8 cellular contexts compared by ENCODE assay signal in the genomic region with DNA sequence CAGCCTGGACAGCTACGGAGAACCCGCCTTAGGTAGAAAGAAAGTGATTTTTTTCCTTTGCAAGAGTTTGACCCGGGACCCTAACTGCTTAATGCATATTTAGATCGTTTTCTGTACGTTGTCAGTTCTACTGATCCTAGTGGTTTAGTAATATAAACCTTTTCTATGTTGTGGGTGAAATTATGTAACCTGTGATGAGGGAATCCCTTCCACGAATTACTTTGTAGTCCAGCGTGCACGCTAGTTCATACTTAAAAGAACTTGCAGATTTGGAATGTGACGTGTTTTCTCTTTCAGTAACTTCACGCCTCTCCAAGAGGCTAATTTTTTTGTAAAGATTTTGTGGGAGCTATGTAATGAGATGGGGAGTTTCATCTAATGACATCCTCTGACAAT. TPM values are rescaled to one million over a fixed set of nuclear protein-coding genes. Genes with fewer than 3 reads are reported as not detected.
A peak's percentile ranks its signal among the peaks of the same experiment; 100 is the strongest.
DNase-seq lines count a peak whose midpoint lies in the region; ATAC-seq, FAIRE-seq and TF ChIP-seq lines count a peak whose summit lies in the region.

No MANE protein-coding gene starts in this region.

- DNase-seq in A673 (ENCODE audit: low spot score) (no peak), bronchial epithelial cell (ENCODE audit: low read depth) (no peak), mucosa of descending colon (no peak), activated gamma-delta T cell treated with Interleukin-2 at 50 U/mL for 16 hours (no peak), HTR-8/SVneo (ENCODE audit: insufficient read length, low spot score) (no peak), epidermal melanocyte (ENCODE audit: insufficient read length, low spot score) (no peak)
- no peak for DNase-seq in effector CD8-positive, alpha-beta T cell (lab: John Stamatoyannopoulos, UW)

- TF ChIP-seq CTCF in A673 (conservative IDR thresholded peaks at IDR 0.05; ENCODE audit: low read depth, low read length) (no peak), bronchial epithelial cell (IDR thresholded peaks at IDR 0.05; ENCODE audit: insufficient read depth, low read length, severe bottlenecking) (no peak), mucosa of descending colon (IDR thresholded peaks at IDR 0.05) (no peak)

- H3K4me1 ChIP-seq in A673 (ENCODE audit: insufficient read depth, low read length, poor library complexity, severe bottlenecking) (peaks cover 31% of the 10 kb centered on the region), HUES48 (ENCODE audit: control insufficient read depth, insufficient read depth, low read length) (peaks cover 16% of the 10 kb centered on the region), mucosa of descending colon (ENCODE audit: low read depth) (peaks cover 18% of the 10 kb centered on the region)

- H3K4me3 ChIP-seq in A673 (ENCODE audit: low read depth, low read length, poor library complexity, severe bottlenecking) (peak overlapping the region; percentile 86), HUES48 (ENCODE audit: low read depth, low read length) (peak overlapping the region; percentile 92), bronchial epithelial cell (ENCODE audit: low read depth, low read length) (peak overlapping the region; percentile 99), mucosa of descending colon (peak overlapping the region; percentile 97)

- ATAC-seq in mucosa of descending colon: no peak

- CTCF ChIA-PET in A673 (lab: Charles Lee): interaction anchor here (0.7 kb wide), 1 partner anchor 35 kb away, joined by 4 read pairs; no protein-coding TSS in a partner anchor

- H3K36me3 ChIP-seq in A673 (ENCODE audit: insufficient read depth, low read length, poor library complexity, severe bottlenecking) (peaks cover 27% of the 10 kb centered on the region), HUES48 (ENCODE audit: control insufficient read depth, insufficient read depth, low read length) (peaks cover 40% of the 10 kb centered on the region), bronchial epithelial cell (ENCODE audit: control insufficient read depth, insufficient read depth, low read length) (peaks cover 4% of the 10 kb centered on the region), mucosa of descending colon (ENCODE audit: low read depth) (no peaks in the 10 kb centered on the region)

- peak overlapping the region; percentile 84 for H3K27ac ChIP-seq in A673 (ENCODE audit: low read depth, low read length, poor library complexity, severe bottlenecking)
- no peak overlapping the region for H3K27ac ChIP-seq in HUES48 (ENCODE audit: low read depth, low read length)

- no peaks in the 10 kb centered on the region for H3K27me3 ChIP-seq in A673 (replicated peaks; ENCODE audit: insufficient read depth, low read depth, low read length, poor library complexity)
- H3K27me3 ChIP-seq in HUES48 (ENCODE audit: control insufficient read depth, insufficient read depth, low read length): no peaks in the 10 kb centered on the region
- H3K27me3 ChIP-seq in bronchial epithelial cell (ENCODE audit: control insufficient read depth, insufficient read depth, low read length): no peaks in the 10 kb centered on the region

- BruUV-seq in A673 (replicated peaks; lab: Mats Ljungman, UMichigan): TSS peak; percentile 37

- POLR2A ChIA-PET in A673 (lab: Charles Lee; ENCODE audit: low non-redundant PET): no interaction called here

- intact Hi-C loops in A673 (cut with micrococcal nuclease; ENCODE audit: unreplicated experiment) (no loop called here), mucosa of descending colon (cut with DNase I, micrococcal nuclease) (no loop called here)

- no peak for FAIRE-seq in bronchial epithelial cell (lab: Jason Lieb, UNC)
- no peak for FAIRE-seq in HTR-8/SVneo (lab: Jason Lieb, UNC)

- no peak overlapping the region for H3K9ac ChIP-seq in HUES48 (ENCODE audit: low read depth, low read length)

- H3K9me3 ChIP-seq in A673 (ENCODE audit: low read depth, low read length, poor library complexity, severe bottlenecking): no peaks in the 10 kb centered on the region
- no peaks in the 10 kb centered on the region for H3K9me3 ChIP-seq in HUES48 (ENCODE audit: control insufficient read depth, insufficient read depth, low read length)
- H3K9me3 ChIP-seq in mucosa of descending colon: no peaks in the 10 kb centered on the region

RNA-seq across cellular contexts. Expression of gene SLF2, which starts 0.7 kb away (rescaled TPM):
- total RNA-seq in A673 (2021): 34.6 and 39.4 TPM in 2 replicates
- total RNA-seq in bronchial epithelial cell: 12.1 and 15.1 TPM in 2 replicates
- total RNA-seq in mucosa of descending colon: 10 to 100 TPM; 23.0 to 31.1 (median 27.5) TPM

RNA-seq across cellular contexts. Expression of gene SEMA4G, which starts 55.8 kb away (rescaled TPM):
- 6.1 and 9.2 TPM in 2 replicates for total RNA-seq in A673 (2021)
- 0.26 and 0.51 TPM in 2 replicates for total RNA-seq in bronchial epithelial cell
- total RNA-seq in mucosa of descending colon: 100 to 1,000 TPM in 1 of 3 donors, 10 to 100 TPM in 2; 68.5 to 176 (median 91.9) TPM
